ENCODE assay signal across 8 cellular contexts in the genomic region with DNA sequence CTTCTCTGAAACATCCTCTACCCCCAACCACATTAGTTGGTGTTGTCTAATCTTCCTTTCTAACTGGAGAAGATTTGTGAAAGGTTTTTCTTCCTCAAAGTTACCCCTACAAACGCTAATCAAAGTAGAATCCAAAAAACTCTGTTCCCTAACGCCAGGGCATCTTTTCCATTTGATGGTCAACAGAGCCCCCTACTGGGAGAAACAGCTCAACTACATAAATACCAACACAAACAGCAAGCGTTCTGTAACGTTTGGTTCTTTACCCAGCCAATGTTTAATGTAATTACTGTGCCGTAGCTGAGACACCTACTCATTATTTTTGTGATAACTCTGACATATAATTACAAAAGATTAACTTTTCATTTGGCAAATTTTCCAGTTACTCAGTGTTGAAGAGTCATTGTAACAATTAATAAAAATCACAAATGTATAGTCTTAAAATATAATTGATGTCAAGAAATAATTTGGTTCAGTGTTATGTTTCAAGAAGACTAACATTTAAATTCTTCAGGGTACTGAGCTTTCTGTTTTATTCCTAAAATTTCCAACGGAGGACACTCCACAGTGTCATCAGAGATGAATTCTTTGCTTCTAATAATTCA.
DNase-seq lines count a peak whose midpoint lies in the region; ATAC-seq, FAIRE-seq and TF ChIP-seq lines count a peak whose summit lies in the region.

No MANE protein-coding gene starts in this region.

- no peaks in the 10 kb centered on the region for H3K79me2 ChIP-seq in GM12878 (ENCODE audit: control insufficient read depth, insufficient read depth, low read length)

- TF ChIP-seq CTCF in Calu3 (IDR thresholded peaks at IDR 0.05; ENCODE audit: unreplicated experiment) = peak; percentile 48
- TF ChIP-seq CTCF in GM12878 (IDR thresholded peaks at IDR 0.05 in 2 of 3, conservative IDR thresholded peaks at IDR 0.05 in 1 of 3; ENCODE audit: control insufficient read depth in 2 of 3, extremely low read depth in 1 of 3, insufficient read depth in 1 of 3, low read depth in 3 of 3, low read length in 3 of 3) = peak; percentile 65 to 83 (median 68)

- in situ Hi-C loops in GM12878 (cut with MboI) = loop anchor here (5.0 to 10.0 kb wide), 2 partner anchors 236 to 489 kb away; no protein-coding TSS in a partner anchor

- no peaks in the 10 kb centered on the region for H3K9me3 Mint-ChIP-seq in Calu3 (ENCODE audit: low read depth, unreplicated experiment)
- no peaks in the 10 kb centered on the region for H3K9me3 Mint-ChIP-seq in stimulated activated naive CD8-positive, alpha-beta T cell treated with anti-CD3 and anti-CD28 coated beads, Interleukin-15, amount 100 ng/mL, for 72 hours

- CTCF ChIA-PET in Calu3 (lab: Charles Lee) (interaction anchor here (1.0 to 1.1 kb wide), 5 partner anchors 94 to 521 kb away, joined by 3 to 14 read pairs (median 4); no protein-coding TSS in a partner anchor), GM12878 (lab: Yijun Ruan, JAX) (interaction anchor here (0.7 to 2.8 kb wide), 26 partner anchors 9 to 1346 kb away, joined by 3 to 31 read pairs (median 4); a partner anchor contains a TSS)

- peak; percentile 65 for FAIRE-seq in GM12878 (lab: Jason Lieb, UNC)

- H3K4me3 Mint-ChIP-seq in Calu3 (ENCODE audit: low read depth, unreplicated experiment) = no peak overlapping the region
- H3K4me3 Mint-ChIP-seq in stimulated activated naive CD8-positive, alpha-beta T cell treated with anti-CD3 and anti-CD28 coated beads, Interleukin-15, amount 100 ng/mL, for 72 hours = no peak overlapping the region

- DNase-seq in Calu3 (peak; percentile 44), NCI-H526 treated with DMSO at 0.1 percent for 48 hours (lab: John Stamatoyannopoulos, UW) (peak; percentile 79), GM12878 (ENCODE audit: low read depth, low spot score) (peak; percentile 33), iPS-NIHi7 (ENCODE audit: extremely low spot score) (peak; percentile 74)
- DNase-seq in stimulated activated naive CD8-positive, alpha-beta T cell treated with anti-CD3 and anti-CD28 coated beads, Interleukin-15, amount 100 ng/mL, for 72 hours = peak; percentile 19 to 20
- no peak for DNase-seq in stimulated activated CD4-positive, alpha-beta T cell treated with anti-CD3 and anti-CD28 coated beads, Interleukin-2, amount 100 ng/mL, for 24 hours

- POLR2A ChIA-PET in GM12878 (lab: Charles Lee) = no interaction called here

- no peak overlapping the region for H3K27ac Mint-ChIP-seq in Calu3 (ENCODE audit: unreplicated experiment)
- H3K27ac Mint-ChIP-seq in stimulated activated naive CD8-positive, alpha-beta T cell treated with anti-CD3 and anti-CD28 coated beads, Interleukin-15, amount 100 ng/mL, for 72 hours = no peak overlapping the region

- H3K9ac ChIP-seq in GM12878 (ENCODE audit: control insufficient read depth, insufficient read depth, low read length) = no peak overlapping the region

- ATAC-seq in GM18909 (IDR thresholded peaks at IDR 0.05; ENCODE audit: poor library complexity, unreplicated experiment) (peak; percentile 89), HG03432 (IDR thresholded peaks at IDR 0.05; ENCODE audit: unreplicated experiment) (peak; percentile 91), GM12878 (peak; percentile 95)
- ATAC-seq in stimulated activated naive CD8-positive, alpha-beta T cell treated with anti-CD3 and anti-CD28 coated beads, Interleukin-15, amount 100 ng/mL, for 72 hours = no peak

- TF ChIP-seq EP300 in GM12878 (IDR thresholded peaks at IDR 0.05; ENCODE audit: borderline replicate concordance in 1 of 2, control insufficient read depth in 1 of 2, low read depth in 2 of 2, low read length in 2 of 2) = no peak

- H3K36me3 ChIP-seq in GM12878 (ENCODE audit: control insufficient read depth in 2 of 2, insufficient read depth in 2 of 2, low read length in 1 of 2) = no peaks in the 10 kb centered on the region

- intact Hi-C loops in Calu3 (cut with micrococcal nuclease; ENCODE audit: unreplicated experiment) = loop anchor here (1.0 to 10.0 kb wide), 3 partner anchors 224 to 476 kb away; a partner anchor contains a TSS
- intact Hi-C loops in GM12878 (cut with micrococcal nuclease; ENCODE audit: unreplicated experiment) = loop anchor here (1.0 to 5.0 kb wide), 7 partner anchors 60 to 491 kb away; a partner anchor contains a TSS

- no peak for TF ChIP-seq POLR2A in GM12878 (IDR thresholded peaks at IDR 0.05; ENCODE audit: low read depth, low read length)

- peak; percentile 99 for TF ChIP-seq RAD21 in GM12878 (IDR thresholded peaks at IDR 0.05; ENCODE audit: insufficient read depth, low read depth, low read length)

- H3K27ac ChIP-seq in GM12878 (ENCODE audit: control insufficient read depth, insufficient read depth) = no peak overlapping the region

- H3K4me1 ChIP-seq in GM12878 (ENCODE audit: control insufficient read depth, insufficient read depth, low read length) = no peaks in the 10 kb centered on the region

- RAD21 ChIA-PET in GM12878 (lab: Charles Lee; ENCODE audit: unreplicated experiment) = interaction anchor here (0.6 to 2.7 kb wide), 14 partner anchors 11 to 520 kb away, joined by 3 to 12 read pairs (median 4); a partner anchor contains a TSS

- no peak overlapping the region for H3K4me3 ChIP-seq in GM12878

- H3K27me3 ChIP-seq in GM12878 (replicated peaks in 1 of 2; ENCODE audit: control insufficient read depth in 2 of 2, insufficient read depth in 2 of 2, low read length in 1 of 2) = no peaks in the 10 kb centered on the region

- no peaks in the 10 kb centered on the region for H3K4me1 Mint-ChIP-seq in Calu3 (ENCODE audit: low read depth, unreplicated experiment)
- H3K4me1 Mint-ChIP-seq in stimulated activated naive CD8-positive, alpha-beta T cell treated with anti-CD3 and anti-CD28 coated beads, Interleukin-15, amount 100 ng/mL, for 72 hours = no peaks in the 10 kb centered on the region

- peak overlapping the region; percentile 54 for H2AFZ ChIP-seq in GM12878 (ENCODE audit: control insufficient read depth, low read depth, low read length)

- no peaks in the 10 kb centered on the region for H3K27me3 Mint-ChIP-seq in Calu3 (ENCODE audit: unreplicated experiment)
- H3K27me3 Mint-ChIP-seq in stimulated activated naive CD8-positive, alpha-beta T cell treated with anti-CD3 and anti-CD28 coated beads, Interleukin-15, amount 100 ng/mL, for 72 hours = peaks cover 30% of the 10 kb centered on the region

- H3K36me3 Mint-ChIP-seq in Calu3 (ENCODE audit: insufficient read depth, unreplicated experiment) = no peaks in the 10 kb centered on the region

- H3K9me3 ChIP-seq in GM12878 (replicated peaks; ENCODE audit: control insufficient read depth, insufficient read depth, low read length) = no peaks in the 10 kb centered on the region

- SMC1A ChIA-PET in GM12878 (lab: Charles Lee; ENCODE audit: uncharacterized antibody, unreplicated experiment) = interaction anchor here (0.8 to 2.2 kb wide), 12 partner anchors 16 to 491 kb away, joined by 3 to 8 read pairs (median 4); no protein-coding TSS in a partner anchor

- no peaks in the 10 kb centered on the region for H4K20me1 ChIP-seq in GM12878 (ENCODE audit: control insufficient read depth, insufficient read depth)

- under 1% methylated on average over 6 of the region's 6 CpGs for WGBS in GM12878 (ENCODE audit: insufficient coverage, insufficient replicate concordance, low lambda C conversion rate, missing lambda C conversion rate)

- BruUV-seq in Calu3 (replicated peaks; lab: Mats Ljungman, UMichigan) (no TSS peak), GM12878 (replicated peaks; lab: Mats Ljungman, UMichigan) (no TSS peak)

- H3K4me2 ChIP-seq in GM12878 (ENCODE audit: control insufficient read depth, insufficient read depth) = no peak overlapping the region

TF ChIP-seq in GM12878, 131 proteins besides CTCF, POLR2A, EP300 and RAD21 (continues in another document):
- TF ChIP-seq RAD51 (IDR thresholded peaks at IDR 0.05) (no peak), FOXM1 (IDR thresholded peaks at IDR 0.05; ENCODE audit: low read depth, low read length) (0 out of 2 replicates have a peak, but pooled peaks have one; percentile 47), MEF2B (IDR thresholded peaks at IDR 0.05; ENCODE audit: partially characterized antibody, poor library complexity, severe bottlenecking) (no peak), SMC3 (IDR thresholded peaks at IDR 0.05; ENCODE audit: borderline replicate concordance, low read length) (peak; percentile 89), HCFC1 (IDR thresholded peaks at IDR 0.05; ENCODE audit: low read length) (no peak), SMARCA5 (IDR thresholded peaks at IDR 0.05) (0 out of 2 replicates have a peak, but pooled peaks have one; percentile 16), BHLHE40 (IDR thresholded peaks at IDR 0.05; ENCODE audit: borderline replicate concordance in 1 of 2, low read depth in 2 of 2, low read length in 1 of 2) (no peak), ZNF217 (IDR thresholded peaks at IDR 0.05) (no peak), CREB1 (IDR thresholded peaks at IDR 0.05; ENCODE audit: low read depth) (0 out of 2 replicates have a peak, but pooled peaks have one; percentile 28), CBX5 (IDR thresholded peaks at IDR 0.05; ENCODE audit: low read depth) (no peak), JUNB (IDR thresholded peaks at IDR 0.05) (no peak)
- TF ChIP-seq, protein P1, sequence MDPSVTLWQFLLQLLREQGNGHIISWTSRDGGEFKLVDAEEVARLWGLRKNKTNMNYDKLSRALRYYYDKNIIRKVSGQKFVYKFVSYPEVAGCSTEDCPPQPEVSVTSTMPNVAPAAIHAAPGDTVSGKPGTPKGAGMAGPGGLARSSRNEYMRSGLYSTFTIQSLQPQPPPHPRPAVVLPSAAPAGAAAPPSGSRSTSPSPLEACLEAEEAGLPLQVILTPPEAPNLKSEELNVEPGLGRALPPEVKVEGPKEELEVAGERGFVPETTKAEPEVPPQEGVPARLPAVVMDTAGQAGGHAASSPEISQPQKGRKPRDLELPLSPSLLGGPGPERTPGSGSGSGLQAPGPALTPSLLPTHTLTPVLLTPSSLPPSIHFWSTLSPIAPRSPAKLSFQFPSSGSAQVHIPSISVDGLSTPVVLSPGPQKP (IDR thresholded peaks at IDR 0.05; ENCODE audit: low read depth, low read length) = no peak

Comparison
In these comparisons a context has a peak if more than half of its experiments do, and no peak if none do; other contexts are left out.
1. DNase-seq: peak in Calu3 (single experiment), NCI-H526 treated with DMSO at 0.1 percent for 48 hours (single experiment), GM12878 (single experiment), iPS-NIHi7 (single experiment) and stimulated activated naive CD8-positive, alpha-beta T cell treated with anti-CD3 and anti-CD28 coated beads, Interleukin-15, amount 100 ng/mL, for 72 hours (2 of 2); none in stimulated activated CD4-positive, alpha-beta T cell treated with anti-CD3 and anti-CD28 coated beads, Interleukin-2, amount 100 ng/mL, for 24 hours (0 of 2).